In genomic region chr10:80265740-80266512, GRCh38 we compare ENCODE assay signal across 23 cellular contexts. TPM values are rescaled to one million over a fixed set of nuclear protein-coding genes. Genes with fewer than 3 reads are reported as not detected.
DNase-seq lines count a peak whose midpoint lies in the region; ATAC-seq, FAIRE-seq and TF ChIP-seq lines count a peak whose summit lies in the region.
"Had no signal": no experiment of that assay in that cellular context is flagged by ENCODE, and none has a peak within 500 bp of the region (broad histone marks: within the 10 kb centered on the region; RNA-seq: fewer than 3 reads in every experiment).

No MANE protein-coding gene starts in this region.

- 71% methylated on average over 15 of the region's 15 CpGs; no CpG with 5 or more reads in 1 of the 2 experiments for WGBS in H1 (ENCODE audit: extremely low coverage in 1 of 2, insufficient coverage in 1 of 2, insufficient read length in 1 of 2, insufficient replicate concordance in 2 of 2, low coverage in 1 of 2, low lambda C conversion rate in 2 of 2, missing lambda C conversion rate in 1 of 2), 2 experiments
- WGBS in mesenchymal stem cell = 42% methylated on average over 13 of the region's 15 CpGs

- no peak for DNase-seq in H1 (ENCODE audit: low read depth in 1 of 2, low spot score in 2 of 2)
- DNase-seq in mesenchymal stem cell = no peak
- DNase-seq in CD4-positive, alpha-beta T cell = no peak
- DNase-seq in omental fat pad (ENCODE audit: low spot score) = no peak
- DNase-seq: activated CD4-positive, alpha-beta T cell treated with anti-CD3 and anti-CD28 coated beads for 4 hours; activated CD8-positive, alpha-beta memory T cell treated with anti-CD3 and anti-CD28 coated beads, Interleukin-2, amount 50 U/mL, for 4 hours; activated effector memory CD4-positive, alpha-beta T cell treated with anti-CD3 and anti-CD28 coated beads, Interleukin-2, amount 50 U/mL, for 16 hours; AML-193; Calu3; gastrocnemius medialis; GDM1; KG1; lower lobe of right lung; naive thymus-derived CD4-positive, alpha-beta T cell; NCI-H2107; NCI-H748 treated with DMSO at 0.1 percent for 48 hours; SK-N-SH; T-helper 9 cell had no signal

- no peak overlapping the region for H2AK5ac ChIP-seq in H1 (ENCODE audit: low read depth, low read length)
- H2AK5ac ChIP-seq in mesenchymal stem cell (ENCODE audit: low read length, severe bottlenecking) = no peak overlapping the region

- peak overlapping the region; percentile 64; the same call in 1 of the 2 replicates for H2BK20ac ChIP-seq in H1 (ENCODE audit: low read length)

- no peak overlapping the region for H3K56ac ChIP-seq in H1 (replicated peaks; ENCODE audit: insufficient read length, low read depth, low read length)

- H3K4me3 ChIP-seq in HUES48 (ENCODE audit: low read depth, low read length) = no peak overlapping the region
- no peak overlapping the region; a peak in 1 of 8 replicates for H3K4me3 ChIP-seq in H1 (ENCODE audit: extremely low read depth in 1 of 4, insufficient read depth in 2 of 4, low read depth in 3 of 4, low read length in 4 of 4)
- no peak overlapping the region for H3K4me3 ChIP-seq in mesenchymal stem cell (ENCODE audit: insufficient read depth in 1 of 2, low read depth in 1 of 2, low read length in 2 of 2)
- H3K4me3 ChIP-seq: gastrocnemius medialis, GM12878, lower lobe of right lung had no signal

- FAIRE-seq in H1 (lab: Jason Lieb, UNC) = no peak
- FAIRE-seq: colon, GM12878 had no signal

- no peak overlapping the region for H3K4ac ChIP-seq in H1 (replicated peaks; ENCODE audit: insufficient read length, low read depth, low read length)
- H3K4ac ChIP-seq in mesenchymal stem cell (ENCODE audit: low read depth in 1 of 2, low read length in 2 of 2) = no peak overlapping the region

- no peaks in the 10 kb centered on the region for H3K4me1 Mint-ChIP-seq in stimulated activated memory B cell treated with anti-CD40 and anti-IgM and Interleukin-4, amounts not matched to agents 10 μg/mL and 1 μg/mL and 100 μg/mL, for 72 hours
- no peaks in the 10 kb centered on the region for H3K4me1 Mint-ChIP-seq in CD4-positive, alpha-beta T cell (ENCODE audit: low read depth)
- H3K4me1 Mint-ChIP-seq: naive thymus-derived CD4-positive, alpha-beta T cell had no signal

- TF ChIP-seq CTCF in H1 (IDR thresholded peaks at IDR 0.05; ENCODE audit: control extremely low read depth in 1 of 3, insufficient read depth in 1 of 3, low read depth in 1 of 3, low read length in 3 of 3) = no peak
- TF ChIP-seq CTCF in CD4-positive, alpha-beta T cell (IDR thresholded peaks at IDR 0.05) = no peak
- TF ChIP-seq CTCF in omental fat pad (IDR thresholded peaks at IDR 0.05) = no peak

- H3K27ac ChIP-seq in HUES48 (ENCODE audit: low read depth, low read length) (peak overlapping the region; percentile 21), H1 (ENCODE audit: low read depth, low read length) (no peak overlapping the region), mesenchymal stem cell (ENCODE audit: low read length, poor library complexity, severe bottlenecking) (no peak overlapping the region)
- H3K27ac ChIP-seq in CD4-positive, alpha-beta T cell (ENCODE audit: low read depth, low read length) = no peak overlapping the region
- H3K27ac ChIP-seq: gastrocnemius medialis, lower lobe of right lung had no signal

- H4K91ac ChIP-seq in H1 (replicated peaks; ENCODE audit: insufficient read length, low read length) (peak overlapping the region; percentile 86), mesenchymal stem cell (ENCODE audit: low read length) (no peak overlapping the region)

- H2BK15ac ChIP-seq in H1 (ENCODE audit: low read length) (0 out of 2 replicates have a peak overlapping the region, but pooled peaks have one; percentile 75), mesenchymal stem cell (ENCODE audit: low read depth, poor library complexity, severe bottlenecking) (no peak overlapping the region)

- peak; percentile 52 for ATAC-seq in stimulated activated memory B cell treated with anti-CD40 and anti-IgM and Interleukin-4, amounts not matched to agents 10 μg/mL and 1 μg/mL and 100 μg/mL, for 72 hours
- no peak for ATAC-seq in CD4-positive, alpha-beta T cell (ENCODE audit: poor library complexity)
- no peak for ATAC-seq in HG02938 (IDR thresholded peaks at IDR 0.05; ENCODE audit: unreplicated experiment)
- no peak for ATAC-seq in omental fat pad (ENCODE audit: low FRiP score)
- ATAC-seq: gastrocnemius medialis; GM12878; naive thymus-derived CD4-positive, alpha-beta T cell had no signal

- H4K8ac ChIP-seq in H1 (ENCODE audit: extremely low read depth, insufficient read depth, low read length) = no peak overlapping the region; the same call in 1 of the 2 replicates
- H4K8ac ChIP-seq in mesenchymal stem cell (ENCODE audit: low read length) = peak overlapping the region; percentile 16

- TF ChIP-seq POLR2A in H1 (IDR thresholded peaks at IDR 0.05; ENCODE audit: control extremely low read depth in 1 of 2, low read depth in 2 of 2, low read length in 2 of 2) = no peak

- H3K4me2 ChIP-seq in H1 (ENCODE audit: insufficient read depth in 1 of 2, low read depth in 2 of 2, low read length in 2 of 2) (peak overlapping the region in 1 of 2 experiments; percentile 8; a peak in 3 of 4 replicates), mesenchymal stem cell (ENCODE audit: low read length, poor library complexity, severe bottlenecking) (no peak overlapping the region)
- H3K4me2 ChIP-seq: SK-N-SH had no signal

- H3K4me3 Mint-ChIP-seq in stimulated activated memory B cell treated with anti-CD40 and anti-IgM and Interleukin-4, amounts not matched to agents 10 μg/mL and 1 μg/mL and 100 μg/mL, for 72 hours = no peak overlapping the region
- no peak overlapping the region for H3K4me3 Mint-ChIP-seq in CD4-positive, alpha-beta T cell
- H3K4me3 Mint-ChIP-seq: naive thymus-derived CD4-positive, alpha-beta T cell had no signal

- intact Hi-C loops in CD4-positive, alpha-beta T cell (cut with DNase I, micrococcal nuclease) = no loop called here

- H3K18ac ChIP-seq in H1 (ENCODE audit: extremely low read depth, low read length) (0 out of 2 replicates have a peak overlapping the region, but pooled peaks have one; percentile 63), mesenchymal stem cell (ENCODE audit: low read depth in 1 of 2, low read length in 2 of 2) (no peak overlapping the region)

- H3K14ac ChIP-seq in H1 (ENCODE audit: insufficient read length) (no peak overlapping the region), mesenchymal stem cell (ENCODE audit: low read length in 2 of 2) (no peak overlapping the region)

- H3K36me3 ChIP-seq in HUES48 (ENCODE audit: control insufficient read depth, insufficient read depth, low read length) (no peaks in the 10 kb centered on the region), H1 (ENCODE audit: control insufficient read depth in 2 of 4, insufficient read depth in 4 of 4, low read length in 3 of 4) (no peaks in the 10 kb centered on the region), mesenchymal stem cell (ENCODE audit: control insufficient read depth in 1 of 2, insufficient read depth in 2 of 2, low read depth in 1 of 2, low read length in 2 of 2) (no peaks in the 10 kb centered on the region)
- H3K36me3 ChIP-seq: gastrocnemius medialis, lower lobe of right lung had no signal

- H3K27me3 ChIP-seq in HUES48 (ENCODE audit: control insufficient read depth, insufficient read depth, low read length) = no peaks in the 10 kb centered on the region
- no peaks in the 10 kb centered on the region; a peak in 1 of 7 replicates for H3K27me3 ChIP-seq in H1 (replicated peaks in 1 of 4; ENCODE audit: control insufficient read depth in 3 of 4, extremely low read depth in 1 of 4, insufficient read depth in 3 of 4, low read length in 3 of 4)
- peaks cover 6 to 30% of the 10 kb centered on the region in 2 experiments for H3K27me3 ChIP-seq in mesenchymal stem cell (ENCODE audit: control insufficient read depth in 1 of 2, insufficient read depth in 1 of 2, low read length in 2 of 2)
- H3K27me3 ChIP-seq in CD4-positive, alpha-beta T cell (ENCODE audit: control insufficient read depth, insufficient read depth, low read length) = no peaks in the 10 kb centered on the region
- H3K27me3 ChIP-seq: gastrocnemius medialis had no signal

- peak overlapping the region; percentile 90; the same call in 1 of the 2 replicates for H2AFZ ChIP-seq in H1 (ENCODE audit: low read length)
- no peak overlapping the region for H2AFZ ChIP-seq in mesenchymal stem cell (ENCODE audit: low read depth, low read length)

- H3K9ac ChIP-seq in HUES48 (ENCODE audit: low read depth, low read length) (no peak overlapping the region), H1 (replicated peaks in 1 of 4; ENCODE audit: extremely low read depth in 1 of 4, low read depth in 3 of 4, low read length in 3 of 4) (no peak overlapping the region), mesenchymal stem cell (ENCODE audit: low read length) (no peak overlapping the region)
- H3K9ac ChIP-seq: SK-N-SH had no signal

- H2BK5ac ChIP-seq in H1 (ENCODE audit: low read depth, low read length) (peak overlapping the region; percentile 48; the same call in 1 of the 2 replicates), mesenchymal stem cell (ENCODE audit: low read depth, low read length, poor library complexity, severe bottlenecking) (no peak overlapping the region)

- H4K20me1 ChIP-seq in H1 (replicated peaks in 1 of 2; ENCODE audit: control insufficient read depth in 1 of 2, insufficient read depth in 2 of 2, low read length in 2 of 2) = no peaks in the 10 kb centered on the region

- H3K36me3 Mint-ChIP-seq in stimulated activated memory B cell treated with anti-CD40 and anti-IgM and Interleukin-4, amounts not matched to agents 10 μg/mL and 1 μg/mL and 100 μg/mL, for 72 hours = no peaks in the 10 kb centered on the region
- no peaks in the 10 kb centered on the region for H3K36me3 Mint-ChIP-seq in CD4-positive, alpha-beta T cell (ENCODE audit: low read depth)

- H3K27me3 Mint-ChIP-seq in stimulated activated memory B cell treated with anti-CD40 and anti-IgM and Interleukin-4, amounts not matched to agents 10 μg/mL and 1 μg/mL and 100 μg/mL, for 72 hours = peaks cover 15% of the 10 kb centered on the region
- H3K27me3 Mint-ChIP-seq in CD4-positive, alpha-beta T cell = peaks cover 3% of the 10 kb centered on the region

- no peaks in the 10 kb centered on the region for H3K79me2 ChIP-seq in H1 (ENCODE audit: control insufficient read depth in 1 of 2, insufficient read depth in 2 of 2, low read length in 2 of 2)

- H3K23me2 ChIP-seq in H1 (ENCODE audit: low read depth, low read length) = no peaks in the 10 kb centered on the region

- peak overlapping the region; percentile 3 for H4K5ac ChIP-seq in H1 (ENCODE audit: insufficient read length, low read depth, low read length)

- no peak for TF ChIP-seq EP300 in H1 (IDR thresholded peaks at IDR 0.05; ENCODE audit: borderline replicate concordance in 1 of 2, low read depth in 2 of 2, low read length in 2 of 2)

- H3K79me1 ChIP-seq in H1 (ENCODE audit: low read depth, low read length) (no peaks in the 10 kb centered on the region), mesenchymal stem cell (replicated peaks; ENCODE audit: low read length, poor library complexity, severe bottlenecking) (no peaks in the 10 kb centered on the region)

- no peak overlapping the region for H2BK120ac ChIP-seq in H1 (replicated peaks; ENCODE audit: low read depth, low read length)
- H2BK120ac ChIP-seq in mesenchymal stem cell (ENCODE audit: low read depth, low read length) = no peak overlapping the region

- TF ChIP-seq RAD21 in H1 (IDR thresholded peaks at IDR 0.05 in 1 of 2, conservative IDR thresholded peaks at IDR 0.05 in 1 of 2; ENCODE audit: low read depth in 2 of 2, low read length in 2 of 2) = no peak

- POLR2A ChIA-PET in H1 (lab: Charles Lee; ENCODE audit: partially characterized antibody) = no interaction called here
- POLR2A ChIA-PET in CD4-positive, alpha-beta T cell (lab: Charles Lee) = no interaction called here

- no peak overlapping the region for H3K23ac ChIP-seq in H1 (ENCODE audit: insufficient read length)
- no peak overlapping the region for H3K23ac ChIP-seq in mesenchymal stem cell (ENCODE audit: low read length in 2 of 2)

- H3K4me1 ChIP-seq in HUES48 (ENCODE audit: control insufficient read depth, insufficient read depth, low read length) (peaks cover 10% of the 10 kb centered on the region), H1 (replicated peaks in 1 of 4; ENCODE audit: control insufficient read depth in 3 of 4, insufficient read depth in 4 of 4, low read length in 3 of 4) (peaks cover 0 to 13% (median 6%) of the 10 kb centered on the region in 4 experiments; a peak in 3 of 7 replicates), mesenchymal stem cell (ENCODE audit: control insufficient read depth, insufficient read depth, low read depth, low read length) (no peaks in the 10 kb centered on the region)
- H3K4me1 ChIP-seq: gastrocnemius medialis, lower lobe of right lung had no signal

- H2BK12ac ChIP-seq in H1 (ENCODE audit: low read depth, low read length) (peak overlapping the region; percentile 79; the same call in 1 of the 2 replicates), mesenchymal stem cell (ENCODE audit: low read length in 2 of 2) (no peak overlapping the region)

- CTCF ChIA-PET in H1 (lab: Charles Lee; ENCODE audit: partially characterized antibody) = no interaction called here
- CTCF ChIA-PET in CD4-positive, alpha-beta T cell (lab: Charles Lee) = no interaction called here

- no peak overlapping the region for H3K27ac Mint-ChIP-seq in stimulated activated memory B cell treated with anti-CD40 and anti-IgM and Interleukin-4, amounts not matched to agents 10 μg/mL and 1 μg/mL and 100 μg/mL, for 72 hours
- H3K27ac Mint-ChIP-seq in CD4-positive, alpha-beta T cell = no peak overlapping the region
- H3K27ac Mint-ChIP-seq: naive thymus-derived CD4-positive, alpha-beta T cell had no signal

- peaks cover 9% of the 10 kb centered on the region for H3K9me3 Mint-ChIP-seq in stimulated activated memory B cell treated with anti-CD40 and anti-IgM and Interleukin-4, amounts not matched to agents 10 μg/mL and 1 μg/mL and 100 μg/mL, for 72 hours
- peaks cover 6% of the 10 kb centered on the region for H3K9me3 Mint-ChIP-seq in CD4-positive, alpha-beta T cell

- H3K9me3 ChIP-seq in HUES48 (ENCODE audit: control insufficient read depth, insufficient read depth, low read length) (no peaks in the 10 kb centered on the region), H1 (ENCODE audit: insufficient read depth in 2 of 2, low read depth in 1 of 2, low read length in 1 of 2) (0 out of 4 replicates have a peak, but pooled peaks cover 3 to 4% of the 10 kb centered on the region in 2 experiments), mesenchymal stem cell (ENCODE audit: control insufficient read depth, low read length) (peaks cover 4% of the 10 kb centered on the region)
- H3K9me3 ChIP-seq in CD4-positive, alpha-beta T cell (ENCODE audit: control insufficient read depth, low read length) = no peaks in the 10 kb centered on the region
- H3K9me3 ChIP-seq: gastrocnemius medialis, lower lobe of right lung, SK-N-SH had no signal

RNA-seq across cellular contexts. Expression of gene MAT1A, which starts 23.5 kb away (rescaled TPM):
- total RNA-seq in H1 (2021; fragmentation: NEBNext Ultra II Directional; extraction: Animal tissue kit (Norgen Biotek cat#: 25700)) = 2.9 and 4.1 TPM in 2 replicates
- polyA plus RNA-seq in H1 (2011; rRNA removed) = 4.4 and 6.4 TPM in 2 replicates
- 6.7 TPM for polyA plus RNA-seq in H1 (2011; cell fraction: cytosol; rRNA removed)
- polyA plus RNA-seq in H1 (2011; cell fraction: nucleus; rRNA removed) = 8.5 TPM
- 2.8 to 7.4 TPM (median 4.6 TPM) in 4 replicates for polyA plus RNA-seq in H1 (2012, experiment 1 of 2)
- polyA plus RNA-seq in H1 (2012, experiment 2 of 2) = 2.4 TPM
- polyA plus RNA-seq in H1 (2013, experiment 1 of 2) = 1.5 TPM
- polyA plus RNA-seq in H1 (2013, experiment 2 of 2) = 1.3 TPM
- polyA minus RNA-seq in H1 (2011; rRNA and poly(A)+ RNA removed) = 4.6 and 6.7 TPM in 2 replicates
- 3.4 TPM for polyA minus RNA-seq in H1 (2011; cell fraction: cytosol; rRNA and poly(A)+ RNA removed)
- polyA minus RNA-seq in H1 (2011; cell fraction: nucleus; rRNA and poly(A)+ RNA removed) = 1.5 TPM
- 0.11 TPM for polyA plus RNA-seq in mesenchymal stem cell (2013, experiment 1 of 2)
- polyA plus RNA-seq in mesenchymal stem cell (2013, experiment 2 of 2) = 0.05 TPM
- not detected for total RNA-seq in CD4-positive, alpha-beta T cell
- not detected for total RNA-seq in omental fat pad
- total RNA-seq: Calu3; naive thymus-derived CD4-positive, alpha-beta T cell had no signal
- polyA plus RNA-seq: GM12878; naive thymus-derived CD4-positive, alpha-beta T cell had no signal
